In genomic region chrX:68463880-68464279, GRCh38 we compare ENCODE assay signal across 26 cellular contexts.
"Had no signal": no experiment of that assay in that cellular context is flagged by ENCODE, and none has a peak within 500 bp of the region (broad histone marks: within the 10 kb centered on the region; RNA-seq: fewer than 3 reads in every experiment).

No MANE protein-coding gene starts in this region.

- H3K4me3 ChIP-seq: adrenal gland, ascending aorta, body of pancreas, breast epithelium, cardiac muscle cell had no signal

- DNase-seq: activated effector memory CD4-positive, alpha-beta T cell treated with anti-CD3 and anti-CD28 coated beads, Interleukin-2, amount 50 U/mL, for 16 hours; activated effector memory CD4-positive, alpha-beta T cell treated with Interleukin-2 at 50 U/mL for 16 hours; activated gamma-delta T cell; activated gamma-delta T cell treated with Interleukin-2 at 50 U/mL for 16 hours; activated naive CD4-positive, alpha-beta T cell; activated naive CD4-positive, alpha-beta T cell treated with anti-CD3 and anti-CD28 coated beads for 36 hours; activated naive CD4-positive, alpha-beta T cell treated with anti-CD3 and anti-CD28 coated beads, Interleukin-2, amount 10 ng/mL, durations not matched to agents 7 days and 5 days; activated naive CD4-positive, alpha-beta T cell treated with anti-CD3 and anti-CD28 coated beads, Interleukin-2, amount 50 U/mL, for 16 hours; activated naive CD4-positive, alpha-beta T cell treated with Interleukin-2 at 50 U/mL for 16 hours; activated naive CD8-positive, alpha-beta T cell treated with anti-CD3 and anti-CD28 coated beads for 36 hours; activated naive CD8-positive, alpha-beta T cell treated with anti-CD3 and anti-CD28 coated beads, Interleukin-2, amount 10 ng/mL, durations not matched to agents 7 days and 5 days; activated naive CD8-positive, alpha-beta T cell treated with anti-CD3 and anti-CD28 coated beads, Interleukin-2, amount 50 U/mL, for 24 hours; activated T-cell treated with anti-CD3 and anti-CD28 coated beads, Interleukin-2, amount 50 U/mL, for 24 hours; activated T-cell treated with anti-CD3 and anti-CD28 coated beads, Interleukin-2, amount 50 U/mL, for 4 hours; activated T-cell treated with anti-CD3 and anti-CD28 coated beads, Interleukin-2, amount 50 U/mL, for 48 hours; activated T-cell treated with anti-CD3 and anti-CD28 coated beads, Interleukin-2, amount 50 U/mL, for 72 hours; adrenal gland; amniotic stem cell; aorta; body of pancreas; brain microvascular endothelial cell; central memory CD4-positive, alpha-beta T cell; cerebellar nuclear complex had no signal

- H3K27ac ChIP-seq: adrenal gland, ascending aorta, body of pancreas, brain microvascular endothelial cell, breast epithelium, cardiac muscle cell had no signal

- H3K9me3 ChIP-seq: adrenal gland, ascending aorta, body of pancreas, breast epithelium had no signal

- H3K36me3 ChIP-seq: adrenal gland, ascending aorta, brain microvascular endothelial cell, breast epithelium, cardiac muscle cell had no signal

- H3K4me1 ChIP-seq: adrenal gland, ascending aorta, body of pancreas, breast epithelium had no signal
